Comparison of ENCODE assay signal across 19 cellular contexts in genomic region chr2:201978333-201978732, GRCh38.
"Had no signal": no experiment of that assay in that cellular context is flagged by ENCODE, and none has a peak within 500 bp of the region (broad histone marks: within the 10 kb centered on the region; RNA-seq: fewer than 3 reads in every experiment).

No MANE protein-coding gene starts in this region.

- H3K9me3 ChIP-seq: tibial artery, upper lobe of left lung, uterus had no signal

- H3K36me3 ChIP-seq: tibial artery, upper lobe of left lung, uterus had no signal

- H3K27ac ChIP-seq: coronary artery, foreskin keratinocyte, tibial artery, upper lobe of left lung, uterus had no signal

- H3K9me3 Mint-ChIP-seq: endodermal cell; naive thymus-derived CD4-positive, alpha-beta T cell; stimulated activated effector memory CD8-positive, alpha-beta T cell treated with anti-CD3 and anti-CD28 coated beads, Interleukin-12 subunit alpha, Interleukin-12 subunit beta, amount 100 ng/mL, for 72 hours had no signal

- H3K4me1 ChIP-seq: upper lobe of left lung, uterus had no signal

- H3K36me3 Mint-ChIP-seq: naive thymus-derived CD4-positive, alpha-beta T cell; stimulated activated effector memory CD8-positive, alpha-beta T cell treated with anti-CD3 and anti-CD28 coated beads, Interleukin-12 subunit alpha, Interleukin-12 subunit beta, amount 100 ng/mL, for 72 hours had no signal

- H3K4me2 ChIP-seq: smooth muscle cell had no signal

- H3K4me3 Mint-ChIP-seq: endodermal cell; naive thymus-derived CD4-positive, alpha-beta T cell; stimulated activated effector memory CD8-positive, alpha-beta T cell treated with anti-CD3 and anti-CD28 coated beads, Interleukin-12 subunit alpha, Interleukin-12 subunit beta, amount 100 ng/mL, for 72 hours had no signal

- ATAC-seq: left colon; naive thymus-derived CD4-positive, alpha-beta T cell; stimulated activated effector memory CD8-positive, alpha-beta T cell treated with anti-CD3 and anti-CD28 coated beads, Interleukin-12 subunit alpha, Interleukin-12 subunit beta, amount 100 ng/mL, for 72 hours; stimulated activated naive CD8-positive, alpha-beta T cell treated with anti-CD3 and anti-CD28 coated beads, Interleukin-15, Interleukin-2, amounts not matched to agents 100 U/mL and 50 U/mL, for 24 hours had no signal

- H3K27ac Mint-ChIP-seq: endodermal cell; naive thymus-derived CD4-positive, alpha-beta T cell; stimulated activated effector memory CD8-positive, alpha-beta T cell treated with anti-CD3 and anti-CD28 coated beads, Interleukin-12 subunit alpha, Interleukin-12 subunit beta, amount 100 ng/mL, for 72 hours had no signal

- H3K27me3 ChIP-seq: foreskin keratinocyte, tibial artery, upper lobe of left lung, uterus had no signal

- H3K4me3 ChIP-seq: coronary artery, lung, smooth muscle cell, tibial artery, upper lobe of left lung, uterus had no signal

- DNase-seq: effector CD4-positive, alpha-beta T cell; endodermal cell; erythroblast; left colon; left ventricle myocardium superior; mesenchymal stem cell; naive thymus-derived CD4-positive, alpha-beta T cell; right cardiac atrium; stimulated activated CD4-positive, alpha-beta T cell treated with anti-CD3 and anti-CD28 coated beads, Interleukin-2, amount 100 ng/mL, for 48 hours; stimulated activated naive CD8-positive, alpha-beta T cell treated with anti-CD3 and anti-CD28 coated beads, Interleukin-15, Interleukin-2, amounts not matched to agents 100 U/mL and 50 U/mL, for 24 hours; tibial artery; upper lobe of left lung; uterus had no signal

- FAIRE-seq: endothelial cell of umbilical vein had no signal

- H3K4me1 Mint-ChIP-seq: naive thymus-derived CD4-positive, alpha-beta T cell; stimulated activated effector memory CD8-positive, alpha-beta T cell treated with anti-CD3 and anti-CD28 coated beads, Interleukin-12 subunit alpha, Interleukin-12 subunit beta, amount 100 ng/mL, for 72 hours had no signal
